9 cellular contexts compared by ENCODE assay signal in the genomic region with DNA sequence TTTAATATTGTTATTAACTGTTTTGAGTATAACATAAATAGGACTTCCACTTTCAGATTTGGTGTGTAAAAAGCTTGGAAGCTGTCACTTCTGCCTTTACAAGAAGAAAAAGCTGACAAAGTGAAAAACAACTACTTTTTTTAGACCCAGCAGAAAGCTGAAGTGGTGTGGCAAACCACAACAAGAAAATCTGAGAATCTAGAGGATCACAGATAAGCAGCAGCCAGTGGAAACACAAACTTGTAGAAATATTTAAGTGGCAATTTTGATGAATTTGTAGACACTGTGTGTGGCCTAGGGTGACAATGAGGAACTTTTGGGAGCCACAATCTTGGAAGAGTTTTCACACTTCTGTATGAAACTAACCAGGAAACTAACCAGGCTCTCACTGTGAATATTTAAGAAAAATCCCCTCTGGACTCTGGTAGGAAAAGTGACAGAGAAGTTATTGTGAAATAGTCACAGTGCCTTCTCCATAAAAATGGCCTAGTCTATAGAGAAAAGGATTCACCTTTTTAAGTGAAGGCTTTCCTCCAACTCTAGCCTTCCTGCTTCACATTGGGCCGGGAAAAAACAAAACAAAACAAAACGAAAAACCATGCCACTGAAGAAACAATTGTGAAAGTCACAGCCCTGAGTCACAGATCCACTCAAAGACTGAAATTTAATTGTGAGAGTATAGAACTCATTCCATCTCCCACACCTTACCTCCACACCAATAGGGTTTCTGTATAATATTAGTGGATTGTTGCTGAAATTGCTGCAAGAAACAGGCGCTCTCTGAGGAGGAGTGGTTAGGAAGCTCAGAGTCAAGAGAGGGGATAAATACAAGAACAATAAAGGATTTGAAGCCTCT. TPM values are rescaled to one million over a fixed set of nuclear protein-coding genes. Genes with fewer than 3 reads are reported as not detected.
A peak's percentile ranks its signal among the peaks of the same experiment; 100 is the strongest.
DNase-seq lines count a peak whose midpoint lies in the region; ATAC-seq and TF ChIP-seq lines count a peak whose summit lies in the region.
"Had no signal": no experiment of that assay in that cellular context is flagged by ENCODE, and none has a peak within 500 bp of the region (broad histone marks: within the 10 kb centered on the region; RNA-seq: fewer than 3 reads in every experiment).

No MANE protein-coding gene starts in this region.

- no peaks in the 10 kb centered on the region for H3K79me2 ChIP-seq in DND-41 (ENCODE audit: insufficient read depth, low read length)

- H4K20me1 ChIP-seq in DND-41 (ENCODE audit: insufficient read depth, low read length) = no peaks in the 10 kb centered on the region

- H3K4me2 ChIP-seq in DND-41 (ENCODE audit: insufficient read depth, low read length) = peak overlapping the region; percentile 81

- peak overlapping the region; percentile 53 for H3K4me3 Mint-ChIP-seq in activated naive CD8-positive, alpha-beta T cell
- H3K4me3 Mint-ChIP-seq in type B pancreatic cell = no peak overlapping the region

- H3K4me1 ChIP-seq in DND-41 (ENCODE audit: insufficient read depth, low read length) = peaks cover 54% of the 10 kb centered on the region

- H3K9me3 ChIP-seq in DND-41 (ENCODE audit: insufficient read depth, low read length, severe bottlenecking) = no peaks in the 10 kb centered on the region

- H3K27me3 ChIP-seq in DND-41 (ENCODE audit: insufficient read depth, low read length, poor library complexity) = no peaks in the 10 kb centered on the region

- H3K27ac Mint-ChIP-seq in activated naive CD8-positive, alpha-beta T cell = peak overlapping the region; percentile 62
- H3K27ac Mint-ChIP-seq in type B pancreatic cell = no peak overlapping the region

- 0 out of 2 replicates have a peak overlapping the region, but pooled peaks have one; percentile 9 for H2AFZ ChIP-seq in DND-41 (ENCODE audit: low read depth, low read length)

- H3K9me3 Mint-ChIP-seq in activated naive CD8-positive, alpha-beta T cell (ENCODE audit: low read depth) = no peaks in the 10 kb centered on the region
- no peaks in the 10 kb centered on the region for H3K9me3 Mint-ChIP-seq in type B pancreatic cell

- peak; percentile 68 for ATAC-seq in DND-41 (ENCODE audit: insufficient read depth, low read depth)
- peak; percentile 74 for ATAC-seq in GM19372 (IDR thresholded peaks at IDR 0.05; ENCODE audit: low read depth, unreplicated experiment)
- peak; percentile 84 for ATAC-seq in HG03103 (IDR thresholded peaks at IDR 0.05; ENCODE audit: low read depth, unreplicated experiment)

- no peak overlapping the region for H3K4me3 ChIP-seq in DND-41 (ENCODE audit: low read depth in 1 of 2, low read length in 2 of 2)

- H3K27me3 Mint-ChIP-seq in activated naive CD8-positive, alpha-beta T cell = peaks cover 7% of the 10 kb centered on the region
- H3K27me3 Mint-ChIP-seq in type B pancreatic cell = no peaks in the 10 kb centered on the region

- TF ChIP-seq CTCF in DND-41 (IDR thresholded peaks at IDR 0.05; ENCODE audit: borderline replicate concordance, extremely low read depth, low read length, poor library complexity, severe bottlenecking) = no peak
- no peak for TF ChIP-seq CTCF in type B pancreatic cell (conservative IDR thresholded peaks at IDR 0.05)

- H3K36me3 ChIP-seq in DND-41 (ENCODE audit: insufficient read depth, low read length) = no peaks in the 10 kb centered on the region

- H3K36me3 Mint-ChIP-seq in activated naive CD8-positive, alpha-beta T cell = no peaks in the 10 kb centered on the region
- no peaks in the 10 kb centered on the region for H3K36me3 Mint-ChIP-seq in type B pancreatic cell

- peak overlapping the region; percentile 65 for H3K9ac ChIP-seq in DND-41 (ENCODE audit: low read depth, low read length)

- H3K4me1 Mint-ChIP-seq in activated naive CD8-positive, alpha-beta T cell (ENCODE audit: low read depth) = peaks cover 23% of the 10 kb centered on the region
- no peaks in the 10 kb centered on the region for H3K4me1 Mint-ChIP-seq in type B pancreatic cell (ENCODE audit: unreplicated experiment)

- DNase-seq in DND-41 (peak; percentile 52), NCI-H2107 treated with DMSO at 0.1 percent for 48 hours (lab: John Stamatoyannopoulos, UW; ENCODE audit: unreplicated experiment) (no peak), type B pancreatic cell (ENCODE audit: extremely low spot score, unreplicated experiment) (no peak), NCI-H2227 treated with DMSO at 0.1 percent for 48 hours (lab: John Stamatoyannopoulos, UW) (no peak), occipital lobe (lab: John Stamatoyannopoulos, UW) (no peak)
- DNase-seq: activated gamma-delta T cell treated with Interleukin-2 at 50 U/mL for 16 hours had no signal

- peak overlapping the region; percentile 99 for H3K27ac ChIP-seq in DND-41 (ENCODE audit: low read length)

RNA-seq across cellular contexts. Expression of gene GUCY1A1, which starts 26.7 kb away (rescaled TPM):
- total RNA-seq in type B pancreatic cell (ENCODE audit: low replicate concordance) (6.2 and 8.6 TPM in 2 replicates), occipital lobe (136 TPM)

Comparison
In these comparisons a context has a peak if more than half of its experiments do, and no peak if none do; other contexts are left out.
1. RNA of gene GUCY1A1, which starts 26.7 kb away (total RNA-seq): 136 TPM in occipital lobe (single experiment); 6.2 to 8.6 TPM in type B pancreatic cell; every median in the first group is over 10 times any median in the second.
2. Peak in every context shown above with its lines, with median percentiles within 50 percentile points of each other: ATAC-seq.